Comparison of ENCODE assay signal across 1 cellular context in the genomic region with DNA sequence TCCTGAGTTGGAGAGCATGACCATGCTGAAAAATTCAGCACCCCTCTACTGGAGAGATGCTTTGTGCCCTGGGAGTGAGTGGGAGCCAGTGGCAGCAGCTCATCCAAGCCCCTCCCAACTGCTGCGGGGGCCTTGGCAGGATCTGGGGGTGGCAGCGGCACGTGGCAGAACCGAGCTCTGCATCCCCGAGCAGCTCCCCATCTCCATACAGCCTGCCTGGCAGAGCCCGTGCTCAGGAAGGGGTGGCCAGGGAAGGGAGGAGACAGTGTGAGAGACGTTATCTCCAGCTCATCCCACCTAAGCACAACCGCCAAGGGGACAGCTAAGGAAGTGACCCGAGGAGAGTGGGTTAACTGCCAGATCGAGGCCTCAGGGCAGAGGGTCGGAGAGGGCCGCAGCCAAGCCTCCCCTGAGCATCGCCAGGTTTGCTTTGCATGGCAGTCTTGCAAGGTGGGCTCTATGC.
TF ChIP-seq lines count a peak whose summit lies in the region.

No MANE protein-coding gene starts in this region.

TF ChIP-seq in H1, 55 proteins besides CTCF, POLR2A, EP300 and RAD21:
- TF ChIP-seq SIN3A (conservative IDR thresholded peaks at IDR 0.05 in 1 of 2, IDR thresholded peaks at IDR 0.05 in 1 of 2; ENCODE audit: low read depth in 1 of 2, low read length in 2 of 2) (no peak), SAP30 (IDR thresholded peaks at IDR 0.05; ENCODE audit: insufficient read depth, insufficient replicate concordance, low read length) (no peak), HDAC6 (IDR thresholded peaks at IDR 0.05; ENCODE audit: low read depth, low read length) (no peak), CHD2 (IDR thresholded peaks at IDR 0.05; ENCODE audit: low read length) (no peak), TEAD4 (IDR thresholded peaks at IDR 0.05; ENCODE audit: low read depth, low read length) (no peak), CHD1 (IDR thresholded peaks at IDR 0.05; ENCODE audit: low read depth, low read length) (no peak), BRCA1 (IDR thresholded peaks at IDR 0.05; ENCODE audit: low read depth, low read length) (no peak), TAF1 (IDR thresholded peaks at IDR 0.05; ENCODE audit: low read depth, low read length) (no peak), CTBP2 (IDR thresholded peaks at IDR 0.05; ENCODE audit: borderline replicate concordance, insufficient read depth, insufficient read length, low read length) (no peak), ZNF274 (IDR thresholded peaks at IDR 0.05; ENCODE audit: borderline replicate concordance, extremely low read depth, low read length) (no peak)
- TF ChIP-seq, protein P1, sequence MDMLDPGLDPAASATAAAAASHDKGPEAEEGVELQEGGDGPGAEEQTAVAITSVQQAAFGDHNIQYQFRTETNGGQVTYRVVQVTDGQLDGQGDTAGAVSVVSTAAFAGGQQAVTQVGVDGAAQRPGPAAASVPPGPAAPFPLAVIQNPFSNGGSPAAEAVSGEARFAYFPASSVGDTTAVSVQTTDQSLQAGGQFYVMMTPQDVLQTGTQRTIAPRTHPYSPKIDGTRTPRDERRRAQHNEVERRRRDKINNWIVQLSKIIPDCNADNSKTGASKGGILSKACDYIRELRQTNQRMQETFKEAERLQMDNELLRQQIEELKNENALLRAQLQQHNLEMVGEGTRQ (IDR thresholded peaks at IDR 0.05; ENCODE audit: low read length) = no peak
TF ChIP-seq in H1: peak in this region for 0.
